Comparison of ENCODE assay signal across 8 cellular contexts in genomic region chr19:55165952-55166529, GRCh38. TPM values are rescaled to one million over a fixed set of nuclear protein-coding genes. Genes with fewer than 3 reads are reported as not detected.
A peak's percentile ranks its signal among the peaks of the same experiment; 100 is the strongest.
DNase-seq lines count a peak whose midpoint lies in the region; ATAC-seq and TF ChIP-seq lines count a peak whose summit lies in the region.

No MANE protein-coding gene starts in this region.

- H3K27ac Mint-ChIP-seq in activated B cell treated with CpG ODN at 0.5 μM for 24 hours (no peak overlapping the region), endodermal cell (peak overlapping the region; percentile 97)

- H3K27ac ChIP-seq in endodermal cell (ENCODE audit: low read depth, low read length) (no peak overlapping the region), mesendoderm (ENCODE audit: low read depth, low read length) (no peak overlapping the region), subcutaneous abdominal adipose tissue (ENCODE audit: low read depth, low read length) (no peak overlapping the region)

- H3K4me2 ChIP-seq in mesendoderm (ENCODE audit: low read length): peak overlapping the region; percentile 81

- H4K8ac ChIP-seq in mesendoderm (ENCODE audit: low read depth, low read length): no peak overlapping the region

- no peaks in the 10 kb centered on the region for H3K79me1 ChIP-seq in mesendoderm (ENCODE audit: low read length)

- H3K4me3 ChIP-seq in endodermal cell (ENCODE audit: low read length) (peak overlapping the region; percentile 87), mesendoderm (ENCODE audit: low read length) (peak overlapping the region; percentile 48), subcutaneous abdominal adipose tissue (ENCODE audit: low read depth in 1 of 5, low read length in 5 of 5) (peak overlapping the region in 4 of 5 donors; percentile 35 to 65 (median 42))

- H3K9me3 Mint-ChIP-seq in activated B cell treated with CpG ODN at 0.5 μM for 24 hours (peaks cover 3% of the 10 kb centered on the region), endodermal cell (no peaks in the 10 kb centered on the region)

- H3K9me3 ChIP-seq in endodermal cell (ENCODE audit: control insufficient read depth, low read length) (no peaks in the 10 kb centered on the region), subcutaneous abdominal adipose tissue (ENCODE audit: control insufficient read depth in 5 of 5, low read length in 5 of 5) (no peaks in the 10 kb centered on the region)

- H3K36me3 ChIP-seq in endodermal cell (ENCODE audit: control insufficient read depth, insufficient read depth, low read length): no peaks in the 10 kb centered on the region
- no peaks in the 10 kb centered on the region for H3K36me3 ChIP-seq in mesendoderm (ENCODE audit: control insufficient read depth, insufficient read depth, low read length)
- H3K36me3 ChIP-seq in subcutaneous abdominal adipose tissue (ENCODE audit: control insufficient read depth in 5 of 5, insufficient read depth in 5 of 5, low read length in 5 of 5): no peaks in the 10 kb centered on the region

- no peak overlapping the region for H4K5ac ChIP-seq in mesendoderm (ENCODE audit: low read length)

- H3K27me3 Mint-ChIP-seq in activated B cell treated with CpG ODN at 0.5 μM for 24 hours: peaks cover 52% of the 10 kb centered on the region
- peaks cover 73% of the 10 kb centered on the region for H3K27me3 Mint-ChIP-seq in endodermal cell (ENCODE audit: insufficient read depth)

- H3K23ac ChIP-seq in mesendoderm (ENCODE audit: low read length): no peak overlapping the region

- no peaks in the 10 kb centered on the region for H3K79me2 ChIP-seq in mesendoderm (ENCODE audit: control insufficient read depth, insufficient read depth, low read length)

- no peak overlapping the region for H2BK15ac ChIP-seq in mesendoderm (replicated peaks; ENCODE audit: low read depth)

- H3K4me1 Mint-ChIP-seq in activated B cell treated with CpG ODN at 0.5 μM for 24 hours (peaks cover 9% of the 10 kb centered on the region), endodermal cell (peaks cover 6% of the 10 kb centered on the region)

- 2 to 6% methylated on average over 16 to 34 of the region's 34 CpGs for WGBS in endodermal cell (ENCODE audit: insufficient coverage in 1 of 2, insufficient read length in 1 of 2), 2 experiments
- WGBS in mesendoderm (ENCODE audit: extremely low coverage, insufficient coverage, low lambda C conversion rate): no CpG with 5 or more reads among the region's 34 CpGs

- peak; percentile 83 for DNase-seq in D341Med (ENCODE audit: low spot score)
- peak; percentile 34 for DNase-seq in NCI-H345 treated with DMSO at 0.1 percent for 48 hours (lab: John Stamatoyannopoulos, UW; ENCODE audit: unreplicated experiment)
- DNase-seq in activated B cell treated with CpG ODN at 0.5 μM for 24 hours: no peak
- DNase-seq in endodermal cell: peak; percentile 95
- DNase-seq in mesendoderm: peak; percentile 96

- H3K18ac ChIP-seq in mesendoderm (ENCODE audit: low read length): no peak overlapping the region

- POLR2A ChIA-PET in activated B cell treated with CpG ODN at 0.5 μM for 24 hours (lab: Charles Lee): interaction anchor here (0.5 to 0.6 kb wide), 2 partner anchors 23 to 24 kb away, joined by 3 to 6 read pairs; no protein-coding TSS in a partner anchor

- H3K36me3 Mint-ChIP-seq in activated B cell treated with CpG ODN at 0.5 μM for 24 hours (ENCODE audit: low read depth): no peaks in the 10 kb centered on the region
- no peaks in the 10 kb centered on the region for H3K36me3 Mint-ChIP-seq in endodermal cell (ENCODE audit: low read depth)

- no peak overlapping the region for H2AK5ac ChIP-seq in mesendoderm (ENCODE audit: low read length)

- no peak overlapping the region for H2BK120ac ChIP-seq in mesendoderm (ENCODE audit: low read depth, low read length)

- H3K4ac ChIP-seq in mesendoderm (ENCODE audit: low read depth, low read length): no peak overlapping the region

- no peak for TF ChIP-seq CTCF in activated B cell treated with CpG ODN at 0.5 μM for 24 hours (IDR thresholded peaks at IDR 0.05)
- peak; percentile 90 for TF ChIP-seq CTCF in endodermal cell (conservative IDR thresholded peaks at IDR 0.05)

- H2BK5ac ChIP-seq in mesendoderm (ENCODE audit: low read length): no peak overlapping the region

- peak; percentile 29 for ATAC-seq in HG02884 (IDR thresholded peaks at IDR 0.05; ENCODE audit: unreplicated experiment)
- peak; percentile 50 for ATAC-seq in activated B cell treated with CpG ODN at 0.5 μM for 24 hours (ENCODE audit: low read depth)
- no peak for ATAC-seq in GM18505 (IDR thresholded peaks at IDR 0.05; ENCODE audit: unreplicated experiment)

- intact Hi-C loops in activated B cell treated with CpG ODN at 0.5 μM for 24 hours (cut with micrococcal nuclease): no loop called here

- H3K4me1 ChIP-seq in endodermal cell (ENCODE audit: control insufficient read depth, insufficient read depth, low read length) (no peaks in the 10 kb centered on the region), mesendoderm (ENCODE audit: control insufficient read depth, low read depth, low read length) (no peaks in the 10 kb centered on the region), subcutaneous abdominal adipose tissue (ENCODE audit: control insufficient read depth in 5 of 5, insufficient read depth in 5 of 5, low read length in 5 of 5) (peaks cover 0 to 14% (median 12%) of the 10 kb centered on the region in 5 donors)

- CTCF ChIA-PET in activated B cell treated with CpG ODN at 0.5 μM for 24 hours (lab: Charles Lee): no interaction called here

- peaks cover 24% of the 10 kb centered on the region for H3K27me3 ChIP-seq in endodermal cell (ENCODE audit: control insufficient read depth, insufficient read depth, low read length, poor library complexity, severe bottlenecking)
- H3K27me3 ChIP-seq in mesendoderm (ENCODE audit: insufficient read depth, low read length, poor library complexity): peaks cover 6% of the 10 kb centered on the region
- peaks cover 16 to 66% (median 57%) of the 10 kb centered on the region in 5 donors for H3K27me3 ChIP-seq in subcutaneous abdominal adipose tissue (ENCODE audit: control insufficient read depth in 5 of 5, insufficient read depth in 4 of 5, low read length in 5 of 5)

- peak overlapping the region; percentile 50 for H3K56ac ChIP-seq in mesendoderm (ENCODE audit: low read length)

- no peak overlapping the region for H3K4me3 Mint-ChIP-seq in activated B cell treated with CpG ODN at 0.5 μM for 24 hours
- peak overlapping the region; percentile 67 for H3K4me3 Mint-ChIP-seq in endodermal cell

- H3K9ac ChIP-seq in endodermal cell (ENCODE audit: extremely low read depth, low read length, poor library complexity, severe bottlenecking) (peak overlapping the region; percentile 46), mesendoderm (ENCODE audit: low read length) (peak overlapping the region; percentile 39), subcutaneous abdominal adipose tissue (ENCODE audit: low read length in 5 of 5) (no peak overlapping the region)

- TF ChIP-seq POLR2A in GM18505 (IDR thresholded peaks at IDR 0.05; ENCODE audit: borderline replicate concordance, extremely low read depth, insufficient read depth, insufficient read length): no peak

RNA-seq across cellular contexts. Expression of gene DNAAF3, which starts 0.4 kb away (rescaled TPM):
- total RNA-seq in activated B cell treated with CpG ODN at 0.5 μM for 24 hours: not detected in 2 replicates
- total RNA-seq in endodermal cell: 1 to 10 TPM; 5.9 to 9.5 TPM
- polyA plus RNA-seq in endodermal cell (2013, experiment 1 of 2): 10.2 TPM
- 7.5 TPM for polyA plus RNA-seq in endodermal cell (2013, experiment 2 of 2)
- polyA plus RNA-seq in mesendoderm (2013, experiment 1 of 2): 1.4 TPM
- 1.1 TPM for polyA plus RNA-seq in mesendoderm (2013, experiment 2 of 2)

RNA-seq across cellular contexts. Expression of gene TNNI3, which starts 8.5 kb away (rescaled TPM):
- total RNA-seq in activated B cell treated with CpG ODN at 0.5 μM for 24 hours (not detected in 2 replicates), endodermal cell (10 to 100 TPM in 1 of 2 donors, 1 to 10 TPM in 1; 9.8 to 14.2 TPM)
- polyA plus RNA-seq in endodermal cell (2013, experiment 1 of 2): 9.9 TPM
- 9.5 TPM for polyA plus RNA-seq in endodermal cell (2013, experiment 2 of 2)
- polyA plus RNA-seq in mesendoderm (2013, experiment 1 of 2): 4.3 TPM
- 4.0 TPM for polyA plus RNA-seq in mesendoderm (2013, experiment 2 of 2)

RNA-seq across cellular contexts. Expression of gene SYT5, which starts 14.0 kb away (rescaled TPM):
- total RNA-seq in activated B cell treated with CpG ODN at 0.5 μM for 24 hours: not detected in 2 replicates
- not detected for total RNA-seq in endodermal cell
- polyA plus RNA-seq in endodermal cell (2013, experiment 1 of 2): 6.1 TPM
- polyA plus RNA-seq in endodermal cell (2013, experiment 2 of 2): 7.9 TPM
- 0.53 TPM for polyA plus RNA-seq in mesendoderm (2013, experiment 1 of 2)
- polyA plus RNA-seq in mesendoderm (2013, experiment 2 of 2): 0.24 TPM

RNA-seq across cellular contexts. Expression of gene TNNT1, which starts 17.0 kb away (rescaled TPM):
- total RNA-seq in activated B cell treated with CpG ODN at 0.5 μM for 24 hours (not detected in 2 replicates), endodermal cell (10 to 100 TPM; 22.9 to 66.7 TPM)
- polyA plus RNA-seq in endodermal cell (2013, experiment 1 of 2): 43.3 TPM
- polyA plus RNA-seq in endodermal cell (2013, experiment 2 of 2): 40.7 TPM
- polyA plus RNA-seq in mesendoderm (2013, experiment 1 of 2): 35.9 TPM
- polyA plus RNA-seq in mesendoderm (2013, experiment 2 of 2): 40.3 TPM

RNA-seq across cellular contexts. Expression of gene PTPRH, which starts 43.3 kb away (rescaled TPM):
- total RNA-seq in activated B cell treated with CpG ODN at 0.5 μM for 24 hours (not detected in 2 replicates), endodermal cell (not detected)
- polyA plus RNA-seq in endodermal cell (2013, experiment 1 of 2): 2.1 TPM
- 1.3 TPM for polyA plus RNA-seq in endodermal cell (2013, experiment 2 of 2)
- polyA plus RNA-seq in mesendoderm (2013, experiment 1 of 2): 0.15 TPM
- polyA plus RNA-seq in mesendoderm (2013, experiment 2 of 2): 0.22 TPM

Comparison
In these comparisons a context has a peak if more than half of its experiments do, and no peak if none do; other contexts are left out.
1. H3K9ac ChIP-seq: peak in endodermal cell (single experiment) and mesendoderm (single experiment); none in subcutaneous abdominal adipose tissue (0 of 5).
2. RNA of gene TNNI3, which starts 8.5 kb away (total RNA-seq): 9.8 to 14.2 TPM in endodermal cell; not detected in activated B cell treated with CpG ODN at 0.5 μM for 24 hours; every median in the first group is over 10 times any median in the second.
3. Peak in every context shown above with its lines, with median percentiles within 50 percentile points of each other: H3K4me3 ChIP-seq.